Comparison of ENCODE assay signal across 9 cellular contexts in the genomic region with DNA sequence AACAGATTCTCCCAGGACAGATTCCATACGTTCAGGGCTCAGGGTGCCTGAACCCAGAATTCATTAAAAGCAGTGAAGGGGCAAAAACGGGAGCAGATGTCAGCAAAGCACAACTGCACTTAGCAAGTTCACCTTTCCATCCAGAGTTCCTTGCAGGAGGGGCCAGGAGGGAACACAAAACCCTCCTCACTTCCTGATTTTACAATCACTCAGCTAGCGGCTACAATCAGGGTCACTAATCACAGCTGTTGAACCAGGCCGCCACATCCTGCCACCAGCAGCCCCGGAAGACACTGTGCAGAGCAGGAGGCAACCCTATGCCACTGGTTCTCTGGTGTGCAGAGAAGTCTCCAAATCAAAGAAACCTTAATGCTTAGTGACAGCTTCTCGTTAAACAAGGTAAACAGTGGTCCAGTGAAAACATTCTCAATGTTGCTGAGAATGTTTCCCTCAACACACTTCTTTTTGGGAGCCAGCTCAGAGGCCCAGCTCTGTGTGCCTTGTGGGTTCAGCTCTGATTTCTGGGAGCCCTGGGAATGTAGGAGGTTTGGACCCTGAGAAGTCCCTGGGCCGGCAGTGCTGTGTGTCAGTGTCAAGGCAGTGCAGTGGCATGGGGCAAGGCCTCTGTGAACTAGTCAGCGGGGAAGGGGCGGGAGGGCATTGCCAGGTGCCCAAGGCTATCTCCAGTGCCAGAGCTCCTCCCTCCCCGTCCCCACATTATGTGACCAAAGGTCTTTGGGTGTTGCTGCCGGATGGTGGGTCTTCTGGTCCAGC. TPM values are rescaled to one million over a fixed set of nuclear protein-coding genes. Genes with fewer than 3 reads are reported as not detected.
DNase-seq lines count a peak whose midpoint lies in the region; ATAC-seq and TF ChIP-seq lines count a peak whose summit lies in the region.
"Had no signal": no experiment of that assay in that cellular context is flagged by ENCODE, and none has a peak within 500 bp of the region (broad histone marks: within the 10 kb centered on the region; RNA-seq: fewer than 3 reads in every experiment).

No MANE protein-coding gene starts in this region.

- peaks cover 2 to 6% of the 10 kb centered on the region in 2 donors for H3K36me3 Mint-ChIP-seq in activated T-cell treated with anti-CD3 and anti-CD28 coated beads, Interleukin-2, amount 50 U/mL, for 72 hours (ENCODE audit: insufficient read depth in 2 of 2)

- peaks cover 92% of the 10 kb centered on the region for H3K4me1 Mint-ChIP-seq in activated T-cell treated with anti-CD3 and anti-CD28 coated beads, Interleukin-2, amount 50 U/mL, for 72 hours (ENCODE audit: low read depth)

- no peaks in the 10 kb centered on the region for H3K9me3 Mint-ChIP-seq in activated T-cell treated with anti-CD3 and anti-CD28 coated beads, Interleukin-2, amount 50 U/mL, for 72 hours

- no peak overlapping the region for H3K4me3 ChIP-seq in foreskin fibroblast (ENCODE audit: low read depth in 1 of 2, low read length in 2 of 2)
- H3K4me3 ChIP-seq in sigmoid colon = no peak overlapping the region

- H3K4me1 ChIP-seq in sigmoid colon = peaks cover 0 to 29% (median 22%) of the 10 kb centered on the region in 4 donors
- H3K4me1 ChIP-seq: parathyroid adenoma had no signal

- H3K27me3 Mint-ChIP-seq in activated T-cell treated with anti-CD3 and anti-CD28 coated beads, Interleukin-2, amount 50 U/mL, for 72 hours (ENCODE audit: low read depth) = no peaks in the 10 kb centered on the region

- peak; percentile 33 to 41 for DNase-seq in stimulated activated CD4-positive, alpha-beta T cell treated with anti-CD3 and anti-CD28 coated beads, Interleukin-15, amount 100 ng/mL, for 1 hour (ENCODE audit: low read depth in 1 of 2, low spot score in 1 of 2)
- DNase-seq in stimulated activated CD4-positive, alpha-beta T cell treated with anti-CD3 and anti-CD28 coated beads, Interleukin-12 subunit alpha, Interleukin-12 subunit beta, amount 100 ng/mL, for 4 hours = no peak
- peak; percentile 80 for DNase-seq in OCI-M1 (lab: John Stamatoyannopoulos, UW)
- peak; percentile 66 to 76 for DNase-seq in activated T-cell treated with anti-CD3 and anti-CD28 coated beads, Interleukin-2, amount 50 U/mL, for 72 hours
- DNase-seq in foreskin fibroblast = peak; percentile 46 to 47
- DNase-seq in sigmoid colon = no peak
- DNase-seq in DMS114 treated with DMSO at 0.1 percent for 48 hours (lab: John Stamatoyannopoulos, UW; ENCODE audit: unreplicated experiment) = no peak

- 17 to 29% methylated on average over 11 of the region's 11 CpGs for WGBS in sigmoid colon, 2 donors

- intact Hi-C loops in sigmoid colon (cut with DNase I) = no loop called here

- peak overlapping the region; percentile 99 for H3K27ac Mint-ChIP-seq in activated T-cell treated with anti-CD3 and anti-CD28 coated beads, Interleukin-2, amount 50 U/mL, for 72 hours

- TF ChIP-seq CTCF in foreskin fibroblast (IDR thresholded peaks at IDR 0.05; ENCODE audit: low read depth, low read length) (no peak), sigmoid colon (IDR thresholded peaks at IDR 0.05) (no peak)

- H3K4me3 Mint-ChIP-seq in activated T-cell treated with anti-CD3 and anti-CD28 coated beads, Interleukin-2, amount 50 U/mL, for 72 hours = peak overlapping the region; percentile 89 to 93

- no peaks in the 10 kb centered on the region for H3K36me3 ChIP-seq in sigmoid colon

- peak overlapping the region; percentile 61 to 78 (median 72) for H3K27ac ChIP-seq in sigmoid colon
- H3K27ac ChIP-seq: parathyroid adenoma had no signal

- no peaks in the 10 kb centered on the region for H3K9me3 ChIP-seq in sigmoid colon

- peak; percentile 49 for ATAC-seq in HG03025 (IDR thresholded peaks at IDR 0.05; ENCODE audit: low FRiP score, unreplicated experiment)
- peak; percentile 40 to 56 for ATAC-seq in activated T-cell treated with anti-CD3 and anti-CD28 coated beads, Interleukin-2, amount 50 U/mL, for 72 hours (replicated peaks in 1 of 2)

- TF ChIP-seq POLR2A in sigmoid colon (IDR thresholded peaks at IDR 0.05) = no peak

- no peaks in the 10 kb centered on the region for H3K27me3 ChIP-seq in sigmoid colon

- no peak for TF ChIP-seq EP300 in sigmoid colon (IDR thresholded peaks at IDR 0.05)

RNA-seq across cellular contexts. Expression of gene VCPKMT, which starts 54.5 kb away (rescaled TPM):
- 10 to 100 TPM; 11.3 to 13.8 TPM for total RNA-seq in activated T-cell treated with anti-CD3 and anti-CD28 coated beads, Interleukin-2, amount 50 U/mL, for 72 hours
- total RNA-seq in sigmoid colon = 10 to 100 TPM in 2 of 4 donors, 1 to 10 TPM in 2; 7.8 to 12.2 (median 9.4) TPM
- polyA plus RNA-seq in sigmoid colon = 1 to 10 TPM; 3.5 to 8.7 (median 4.2) TPM

Comparison
In these comparisons a context has a peak if more than half of its experiments do, and no peak if none do; other contexts are left out.
1. DNase-seq: peak in stimulated activated CD4-positive, alpha-beta T cell treated with anti-CD3 and anti-CD28 coated beads, Interleukin-15, amount 100 ng/mL, for 1 hour (2 of 2), OCI-M1 (single experiment), activated T-cell treated with anti-CD3 and anti-CD28 coated beads, Interleukin-2, amount 50 U/mL, for 72 hours (2 of 2) and foreskin fibroblast (2 of 2); none in stimulated activated CD4-positive, alpha-beta T cell treated with anti-CD3 and anti-CD28 coated beads, Interleukin-12 subunit alpha, Interleukin-12 subunit beta, amount 100 ng/mL, for 4 hours (single experiment), sigmoid colon (single experiment) and DMS114 treated with DMSO at 0.1 percent for 48 hours (single experiment).